3 cellular contexts compared by ENCODE assay signal in genomic region chr10:125621052-125621451, GRCh38.
TF ChIP-seq lines count a peak whose summit lies in the region.

No MANE protein-coding gene starts in this region.

TF ChIP-seq in HepG2, 621 proteins besides CTCF, POLR2A, EP300 and RAD21:
- TF ChIP-seq NFE2L2 (IDR thresholded peaks at IDR 0.05; ENCODE audit: low read length) (peak; percentile 71), MAFK (conservative IDR thresholded peaks at IDR 0.05 in 1 of 2, IDR thresholded peaks at IDR 0.05 in 1 of 2; ENCODE audit: low read length in 2 of 2) (peak; percentile 60 to 78), ZFAT (CRISPR knock-in tag; conservative IDR thresholded peaks at IDR 0.05) (no peak), MAFF (IDR thresholded peaks at IDR 0.05; ENCODE audit: low read depth, low read length) (peak; percentile 46; the same call in 1 of the 2 replicates)

TF ChIP-seq in IMR-90, 13 proteins besides CTCF, POLR2A, EP300 and RAD21:
- TF ChIP-seq NFE2L2 (IDR thresholded peaks at IDR 0.05; ENCODE audit: low read depth, low read length) (peak; percentile 79), BHLHE40 (IDR thresholded peaks at IDR 0.05; ENCODE audit: low read depth, low read length) (no peak), MAFK (IDR thresholded peaks at IDR 0.05; ENCODE audit: low read depth, low read length) (peak; percentile 54), MAZ (IDR thresholded peaks at IDR 0.05; ENCODE audit: borderline replicate concordance, low read depth, low read length) (no peak), SMC3 (IDR thresholded peaks at IDR 0.05; ENCODE audit: low read depth, low read length) (no peak), USF2 (IDR thresholded peaks at IDR 0.05; ENCODE audit: low read depth, low read length) (no peak)

TF ChIP-seq in K562, 482 proteins besides CTCF, POLR2A, EP300 and RAD21:
- no peak for TF ChIP-seq NFYB (IDR thresholded peaks at IDR 0.05; ENCODE audit: extremely low read depth, insufficient read length)
- TF ChIP-seq PRMT5 (CRISPR knock-in tag; IDR thresholded peaks at IDR 0.05): no peak
- TF ChIP-seq NR1H2 (CRISPR knock-in tag; IDR thresholded peaks at IDR 0.05): no peak
- peak; percentile 55 for TF ChIP-seq ZNF316 (IDR thresholded peaks at IDR 0.05)
- no peak for TF ChIP-seq HMGXB4 (CRISPR knock-in tag; IDR thresholded peaks at IDR 0.05)
- peak; percentile 24; the same call in 1 of the 2 replicates for TF ChIP-seq MAFF (IDR thresholded peaks at IDR 0.05; ENCODE audit: low read length)
- TF ChIP-seq HCFC1 (IDR thresholded peaks at IDR 0.05; ENCODE audit: low read depth, low read length): no peak
- TF ChIP-seq MAFK (IDR thresholded peaks at IDR 0.05; ENCODE audit: low read length): 0 out of 2 replicates have a peak, but pooled peaks have one; percentile 2
- TF ChIP-seq PHF20 (IDR thresholded peaks at IDR 0.05; ENCODE audit: partially characterized antibody): no peak
- TF ChIP-seq MAFG (tag; conservative IDR thresholded peaks at IDR 0.05): peak; percentile 50
- no peak for TF ChIP-seq MTF1 (CRISPR knock-in tag; IDR thresholded peaks at IDR 0.05; ENCODE audit: borderline replicate concordance)
TF ChIP-seq in K562: peak in this region for 4.
